19 cellular contexts compared by ENCODE assay signal in genomic region chr4:16530688-16531635, GRCh38.
DNase-seq lines count a peak whose midpoint lies in the region; ATAC-seq and TF ChIP-seq lines count a peak whose summit lies in the region.
"Had no signal": no experiment of that assay in that cellular context is flagged by ENCODE, and none has a peak within 500 bp of the region (broad histone marks: within the 10 kb centered on the region; RNA-seq: fewer than 3 reads in every experiment).

No MANE protein-coding gene starts in this region.

- peaks cover 22% of the 10 kb centered on the region for H3K4me1 Mint-ChIP-seq in endothelial cell (ENCODE audit: unreplicated experiment)
- H3K4me1 Mint-ChIP-seq in glutamatergic neuron (ENCODE audit: low read depth, unreplicated experiment): no peaks in the 10 kb centered on the region
- H3K4me1 Mint-ChIP-seq: naive thymus-derived CD8-positive, alpha-beta T cell had no signal

- H3K27me3 Mint-ChIP-seq in endothelial cell (ENCODE audit: unreplicated experiment) (peaks cover 11% of the 10 kb centered on the region), glutamatergic neuron (ENCODE audit: unreplicated experiment) (no peaks in the 10 kb centered on the region)
- H3K27me3 Mint-ChIP-seq: activated CD8-positive, alpha-beta T cell treated with anti-CD3 and anti-CD28 coated beads for 36 hours; effector memory CD8-positive, alpha-beta T cell had no signal

- H3K4me1 ChIP-seq in lower lobe of right lung: peaks cover 29% of the 10 kb centered on the region
- H3K4me1 ChIP-seq: parathyroid adenoma had no signal

- H3K4me3 ChIP-seq in AG10803 (ENCODE audit: low read length): no peak overlapping the region
- no peak overlapping the region for H3K4me3 ChIP-seq in lower lobe of right lung

- H3K4me3 Mint-ChIP-seq in endothelial cell (ENCODE audit: unreplicated experiment): peak overlapping the region; percentile 63
- H3K4me3 Mint-ChIP-seq in glutamatergic neuron (ENCODE audit: unreplicated experiment): no peak overlapping the region
- H3K4me3 Mint-ChIP-seq: activated CD8-positive, alpha-beta T cell treated with anti-CD3 and anti-CD28 coated beads for 36 hours; effector memory CD8-positive, alpha-beta T cell; naive thymus-derived CD8-positive, alpha-beta T cell had no signal

- TF ChIP-seq CTCF in AG10803 (conservative IDR thresholded peaks at IDR 0.05; ENCODE audit: low read length) (no peak), endothelial cell (IDR thresholded peaks at IDR 0.05; ENCODE audit: unreplicated experiment) (no peak), lower lobe of right lung (IDR thresholded peaks at IDR 0.05) (no peak), glutamatergic neuron (IDR thresholded peaks at IDR 0.05; ENCODE audit: partially characterized antibody, unreplicated experiment) (no peak)

- no peaks in the 10 kb centered on the region for H3K27me3 ChIP-seq in lower lobe of right lung (ENCODE audit: low read depth)

- H3K9me3 Mint-ChIP-seq in endothelial cell (ENCODE audit: unreplicated experiment) (no peaks in the 10 kb centered on the region), glutamatergic neuron (ENCODE audit: unreplicated experiment) (no peaks in the 10 kb centered on the region)
- H3K9me3 Mint-ChIP-seq: activated CD8-positive, alpha-beta T cell treated with anti-CD3 and anti-CD28 coated beads for 36 hours; naive thymus-derived CD8-positive, alpha-beta T cell had no signal

- peak overlapping the region; percentile 25 for H3K27ac ChIP-seq in lower lobe of right lung
- H3K27ac ChIP-seq: parathyroid adenoma, RWPE1 had no signal

- ATAC-seq in lower lobe of right lung: no peak
- no peak for ATAC-seq in GM18511 (IDR thresholded peaks at IDR 0.05; ENCODE audit: unreplicated experiment)
- no peak for ATAC-seq in GM21360 (IDR thresholded peaks at IDR 0.05; ENCODE audit: unreplicated experiment)
- ATAC-seq: activated CD4-positive, CD25-positive, alpha-beta regulatory T cell treated with anti-CD3 and anti-CD28 coated beads, Interleukin-2, amount 50 U/mL, for 24 hours; activated CD8-positive, alpha-beta T cell treated with anti-CD3 and anti-CD28 coated beads for 36 hours; effector memory CD8-positive, alpha-beta T cell; naive thymus-derived CD8-positive, alpha-beta T cell had no signal

- H3K9me3 ChIP-seq in lower lobe of right lung: no peaks in the 10 kb centered on the region

- H3K36me3 ChIP-seq in lower lobe of right lung: no peaks in the 10 kb centered on the region

- H3K36me3 Mint-ChIP-seq in endothelial cell (ENCODE audit: low read depth, unreplicated experiment): peaks cover 28% of the 10 kb centered on the region
- H3K36me3 Mint-ChIP-seq in glutamatergic neuron (ENCODE audit: unreplicated experiment): no peaks in the 10 kb centered on the region
- H3K36me3 Mint-ChIP-seq: naive thymus-derived CD8-positive, alpha-beta T cell had no signal

- H3K27ac Mint-ChIP-seq in endothelial cell (ENCODE audit: unreplicated experiment) (no peak overlapping the region), glutamatergic neuron (ENCODE audit: unreplicated experiment) (no peak overlapping the region)
- H3K27ac Mint-ChIP-seq: activated CD8-positive, alpha-beta T cell treated with anti-CD3 and anti-CD28 coated beads for 36 hours; effector memory CD8-positive, alpha-beta T cell; naive thymus-derived CD8-positive, alpha-beta T cell had no signal

- DNase-seq in AG10803 (ENCODE audit: low read depth) (peak; percentile 16), MV-4-11 (lab: John Stamatoyannopoulos, UW) (peak; percentile 30), endothelial cell (ENCODE audit: low spot score) (no peak), lower lobe of right lung (no peak), A172 (ENCODE audit: low spot score) (no peak), glutamatergic neuron (no peak)
- DNase-seq: activated CD8-positive, alpha-beta T cell treated with anti-CD3 and anti-CD28 coated beads for 36 hours; activated naive CD4-positive, alpha-beta T cell treated with Interleukin-2 at 50 U/mL for 16 hours; effector memory CD8-positive, alpha-beta T cell; mesendoderm; naive thymus-derived CD8-positive, alpha-beta T cell; NCI-H1092 treated with DMSO at 0.1 percent for 48 hours; NCI-H2081; T-helper 9 cell had no signal

- intact Hi-C loops in lower lobe of right lung (cut with DNase I): no loop called here

Comparison
In these comparisons a context has a peak if more than half of its experiments do, and no peak if none do; other contexts are left out.
1. DNase-seq: peak in AG10803 (single experiment) and MV-4-11 (single experiment); none in endothelial cell (single experiment), lower lobe of right lung (single experiment), A172 (single experiment) and glutamatergic neuron (single experiment).